In genomic region chr1:147171399-147172167, GRCh38 we compare ENCODE assay signal across 8 cellular contexts. TPM values are rescaled to one million over a fixed set of nuclear protein-coding genes. Genes with fewer than 3 reads are reported as not detected.
DNase-seq lines count a peak whose midpoint lies in the region; ATAC-seq and TF ChIP-seq lines count a peak whose summit lies in the region.

No MANE protein-coding gene starts in this region.

- peak overlapping the region; percentile 81 to 99 (median 94) for H3K27ac ChIP-seq in heart left ventricle
- peak overlapping the region; percentile 93 to 98 (median 96) for H3K27ac ChIP-seq in transverse colon

- H3K4me3 ChIP-seq in heart left ventricle (peak overlapping the region; percentile 69 to 96 (median 88)), transverse colon (peak overlapping the region; percentile 69 to 91 (median 84))

- H3K9me3 ChIP-seq in heart left ventricle: no peaks in the 10 kb centered on the region
- H3K9me3 ChIP-seq in transverse colon: no peaks in the 10 kb centered on the region

- H3K4me3 Mint-ChIP-seq in central memory CD8-positive, alpha-beta T cell: peak overlapping the region; percentile 97

- no peak for ATAC-seq in heart left ventricle
- peak; percentile 29 for ATAC-seq in central memory CD8-positive, alpha-beta T cell (replicated peaks; ENCODE audit: extremely low read depth, poor library complexity, severe bottlenecking)
- ATAC-seq in activated CD4-positive, CD25-positive, alpha-beta regulatory T cell treated with anti-CD3 and anti-CD28 coated beads, Interleukin-2, amount 50 U/mL, for 24 hours: no peak

- WGBS in heart left ventricle, 4 donors: 0 to 1% (median 0%) methylated on average over 25 to 32 of the region's 32 CpGs
- 0% methylated on average over 1 to 32 of the region's 32 CpGs for WGBS in transverse colon (ENCODE audit: low coverage in 1 of 2), 2 donors

- in situ Hi-C loops in transverse colon (cut with MboI; ENCODE audit: low pct_ligation_motif_present in 1 of 4, low pct_unique_long_range_greater_than_20kb in 1 of 4, low sequenced_read_pairs in 3 of 4): loop anchor here (5.0 to 10.0 kb wide), 3 partner anchors 53 to 76 kb away; partner anchors contain the start of genes CHD1L (in 2 of the 4) and FMO5 (in 1 of the 4)

- TF ChIP-seq POLR2A in heart left ventricle (IDR thresholded peaks at IDR 0.05) (no peak), transverse colon (IDR thresholded peaks at IDR 0.05) (no peak)

- no peaks in the 10 kb centered on the region for H3K27me3 Mint-ChIP-seq in central memory CD8-positive, alpha-beta T cell

- peaks cover 0 to 60% (median 35%) of the 10 kb centered on the region in 12 donors for H3K4me1 ChIP-seq in heart left ventricle
- H3K4me1 ChIP-seq in transverse colon: peaks cover 3 to 59% (median 43%) of the 10 kb centered on the region in 4 donors

- H3K36me3 Mint-ChIP-seq in central memory CD8-positive, alpha-beta T cell (ENCODE audit: insufficient read depth): peaks cover 17% of the 10 kb centered on the region

- peak overlapping the region; percentile 95 for H3K27ac Mint-ChIP-seq in central memory CD8-positive, alpha-beta T cell (ENCODE audit: low read depth)

- DNase-seq in heart left ventricle (no peak), cardiac septum (ENCODE audit: low spot score) (no peak), NCI-H82 treated with DMSO at 0.1 percent for 48 hours (lab: John Stamatoyannopoulos, UW; ENCODE audit: unreplicated experiment) (peak; percentile 46), lung microvascular endothelial cell (ENCODE audit: low read depth in 2 of 2) (peak; percentile 21 to 30), transverse colon (peak; percentile 13), DMS114 treated with DMSO at 0.1 percent for 48 hours (lab: John Stamatoyannopoulos, UW; ENCODE audit: unreplicated experiment) (no peak)
- peak in 1 of 2 donors; percentile 12 for DNase-seq in central memory CD8-positive, alpha-beta T cell (ENCODE audit: low spot score in 2 of 2)

- no peaks in the 10 kb centered on the region for H3K27me3 ChIP-seq in heart left ventricle
- no peaks in the 10 kb centered on the region for H3K27me3 ChIP-seq in transverse colon

- intact Hi-C loops in heart left ventricle (cut with DNase I) (loop anchor here (1.0 to 10.0 kb wide), 5 partner anchors 51 to 373 kb away; partner anchors contain the start of genes CHD1L (in 10 of the 10), BCL9 (in 1 of the 10) and FMO5 (in 1 of the 10)), cardiac septum (cut with DNase I) (loop anchor here (1.0 kb wide), 1 partner anchor 71 kb away; the partner anchor contains the start of gene CHD1L), transverse colon (cut with DNase I; ENCODE audit: low total_unique reads) (loop anchor here (2.0 kb wide), 1 partner anchor 71 kb away; the partner anchor contains the start of gene CHD1L)

- no peak for TF ChIP-seq EP300 in transverse colon (IDR thresholded peaks at IDR 0.05; ENCODE audit: low read depth)

- no peak for TF ChIP-seq CTCF in heart left ventricle (IDR thresholded peaks at IDR 0.05)
- peak in 2 of 5 experiments; percentile 14 to 23 for TF ChIP-seq CTCF in transverse colon (IDR thresholded peaks at IDR 0.05)

- H3K4me1 Mint-ChIP-seq in central memory CD8-positive, alpha-beta T cell: peaks cover 41% of the 10 kb centered on the region

- peaks cover 5% of the 10 kb centered on the region for H3K9me3 Mint-ChIP-seq in central memory CD8-positive, alpha-beta T cell

- H3K36me3 ChIP-seq in heart left ventricle (peaks cover 0 to 25% (median 6%) of the 10 kb centered on the region in 9 donors), transverse colon (peaks cover 0 to under 1% (median 0%) of the 10 kb centered on the region in 4 donors)

RNA-seq across cellular contexts. Expression of gene PRKAB2, which starts 0.7 kb away (rescaled TPM):
- total RNA-seq in heart left ventricle: 10 to 100 TPM; 15.0 to 43.2 (median 28.9) TPM
- 10 to 100 TPM in 1 of 2 donors, 1 to 10 TPM in 1; 6.7 to 22.4 TPM for polyA plus RNA-seq in heart left ventricle
- total RNA-seq in cardiac septum: 27.9 TPM
- 3.0 and 3.3 TPM in 2 replicates for total RNA-seq in lung microvascular endothelial cell
- total RNA-seq in transverse colon: 10 to 100 TPM; 20.9 to 45.6 (median 27.3) TPM

RNA-seq across cellular contexts. Expression of gene FMO5, which starts 53.6 kb away (rescaled TPM):
- total RNA-seq in heart left ventricle: 10 to 100 TPM in 1 of 9 donors, 1 to 10 TPM in 4, under 1 TPM in 4; 0.74 to 17.0 (median 1.2) TPM
- 1 to 10 TPM in 1 of 2 donors, under 1 TPM in 1; 0.71 to 1.3 TPM for polyA plus RNA-seq in heart left ventricle
- 0.62 TPM for total RNA-seq in cardiac septum
- 1.1 and 2.6 TPM in 2 replicates for total RNA-seq in lung microvascular endothelial cell
- total RNA-seq in transverse colon: 100 to 1,000 TPM in 1 of 4 donors, 10 to 100 TPM in 3; 57.6 to 145 (median 62.6) TPM

Comparison
In these comparisons a context has a peak if more than half of its experiments do, and no peak if none do; other contexts are left out.
1. DNase-seq: peak in NCI-H82 treated with DMSO at 0.1 percent for 48 hours (single experiment), lung microvascular endothelial cell (2 of 2) and transverse colon (single experiment); none in heart left ventricle (0 of 5), cardiac septum (single experiment) and DMS114 treated with DMSO at 0.1 percent for 48 hours (single experiment).